35 cellular contexts compared by ENCODE assay signal in genomic region chr2:200107818-200108217, GRCh38.
"Had no signal": no experiment of that assay in that cellular context is flagged by ENCODE, and none has a peak within 500 bp of the region (broad histone marks: within the 10 kb centered on the region; RNA-seq: fewer than 3 reads in every experiment).

No MANE protein-coding gene starts in this region.

- H3K36me3 ChIP-seq: MG63 had no signal

- H3K4me3 ChIP-seq: MG63 had no signal

- DNase-seq: Karpas-422, Kasumi-1, MG63, MM.1S, MV-4-11, NCI-H1048, NCI-H1092, NCI-H1092 treated with DMSO at 0.1 percent for 48 hours, NCI-H1105, NCI-H1105 treated with DMSO at 0.1 percent for 48 hours, NCI-H1417, NCI-H1417 treated with DMSO at 0.1 percent for 48 hours, NCI-H1436, NCI-H1436 treated with DMSO at 0.1 percent for 48 hours, NCI-H146, NCI-H1694, NCI-H1694 treated with DMSO at 0.1 percent for 48 hours, NCI-H187, NCI-H187 treated with DMSO at 0.1 percent for 48 hours, NCI-H1930, NCI-H2029, NCI-H2029 treated with DMSO at 0.1 percent for 48 hours, NCI-H2081, NCI-H2081 treated with DMSO at 0.1 percent for 48 hours, NCI-H2107, NCI-H2171, NCI-H2171 treated with DMSO at 0.1 percent for 48 hours, NCI-H2227 treated with DMSO at 0.1 percent for 48 hours, NCI-H226, NCI-H345, NCI-H446, NCI-H446 treated with DMSO at 0.1 percent for 48 hours, NCI-H510A, NCI-H510A treated with DMSO at 0.1 percent for 48 hours, NCI-H524 had no signal

- H3K27me3 ChIP-seq: MG63 had no signal

- H3K9me3 ChIP-seq: MG63 had no signal
